8 cellular contexts compared by ENCODE assay signal in the genomic region with DNA sequence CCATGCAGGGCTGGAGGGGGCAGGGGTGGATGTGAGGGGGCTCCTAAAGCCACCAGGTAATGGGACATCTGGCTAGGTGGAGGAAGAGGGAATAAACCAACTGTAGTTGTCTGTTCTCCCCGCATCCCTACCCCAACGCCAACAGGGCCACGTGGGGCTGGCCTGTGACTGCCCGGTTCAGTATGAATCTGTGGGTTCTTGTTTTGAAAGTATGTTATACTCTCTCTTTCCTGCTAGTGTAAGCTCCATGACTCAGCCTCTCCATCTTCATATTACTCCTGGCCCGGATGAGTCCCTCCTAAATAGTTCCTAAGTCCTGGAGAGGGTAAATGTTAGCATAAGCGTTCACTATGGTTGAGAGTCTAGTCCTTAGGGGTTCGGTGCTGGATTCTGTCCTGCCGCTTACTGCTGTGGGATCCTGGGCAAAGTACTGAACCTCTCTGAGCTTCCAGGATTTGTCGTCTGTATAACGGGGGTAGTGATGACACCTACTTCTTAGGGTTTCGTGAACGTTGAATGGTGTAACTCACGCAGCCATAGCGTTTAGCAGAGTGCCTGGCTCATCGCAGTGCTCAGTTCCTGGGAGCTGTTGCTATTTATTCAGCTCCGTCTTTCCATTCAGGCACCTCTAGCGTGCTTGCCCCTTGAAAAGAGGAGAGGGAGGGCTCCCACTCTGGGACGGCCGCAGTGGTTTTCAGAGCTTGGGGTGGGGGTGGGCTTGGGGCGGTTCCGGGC. TPM values are rescaled to one million over a fixed set of nuclear protein-coding genes. Genes with fewer than 3 reads are reported as not detected.
DNase-seq lines count a peak whose midpoint lies in the region; ATAC-seq lines count a peak whose summit lies in the region.

No MANE protein-coding gene starts in this region.

- peak overlapping the region; percentile 11 for H3K4me3 ChIP-seq in thymus (ENCODE audit: low read length)

- H3K36me3 ChIP-seq in thymus (ENCODE audit: control insufficient read depth, insufficient read depth), result no peaks in the 10 kb centered on the region

- peaks cover 68% of the 10 kb centered on the region for H3K27me3 Mint-ChIP-seq in activated T-cell treated with anti-CD3 and anti-CD28 coated beads, Interleukin-2, amount 50 U/mL, for 4 hours (ENCODE audit: low read depth)
- H3K27me3 Mint-ChIP-seq in activated naive CD8-positive, alpha-beta T cell treated with anti-CD3 and anti-CD28 coated beads, Interleukin-2, amount 10 ng/mL, durations not matched to agents 7 days and 5 days, result peaks cover 76% of the 10 kb centered on the region

- ATAC-seq in activated T-cell treated with anti-CD3 and anti-CD28 coated beads, Interleukin-2, amount 50 U/mL, for 4 hours, result peak; percentile 53 to 62
- ATAC-seq in activated naive CD8-positive, alpha-beta T cell treated with anti-CD3 and anti-CD28 coated beads, Interleukin-2, amount 10 ng/mL, durations not matched to agents 7 days and 5 days (ENCODE audit: low read depth), result no peak
- ATAC-seq in left colon (peak; percentile 21), GM21447 (IDR thresholded peaks at IDR 0.05; ENCODE audit: unreplicated experiment) (no peak)

- intact Hi-C loops in left colon (cut with DNase I, micrococcal nuclease), result loop anchor here in 1 of 2 donors (5.0 kb wide), 1 partner anchor 498 kb away; no protein-coding TSS in a partner anchor

- peak overlapping the region; percentile 31 for H3K4me3 Mint-ChIP-seq in activated T-cell treated with anti-CD3 and anti-CD28 coated beads, Interleukin-2, amount 50 U/mL, for 4 hours
- no peak overlapping the region for H3K4me3 Mint-ChIP-seq in activated naive CD8-positive, alpha-beta T cell treated with anti-CD3 and anti-CD28 coated beads, Interleukin-2, amount 10 ng/mL, durations not matched to agents 7 days and 5 days

- H3K4me1 Mint-ChIP-seq in activated T-cell treated with anti-CD3 and anti-CD28 coated beads, Interleukin-2, amount 50 U/mL, for 4 hours (ENCODE audit: low read depth), result peaks cover 11% of the 10 kb centered on the region
- H3K4me1 Mint-ChIP-seq in activated naive CD8-positive, alpha-beta T cell treated with anti-CD3 and anti-CD28 coated beads, Interleukin-2, amount 10 ng/mL, durations not matched to agents 7 days and 5 days, result peaks cover 7% of the 10 kb centered on the region

- no peaks in the 10 kb centered on the region for H3K9me3 ChIP-seq in thymus (ENCODE audit: control insufficient read depth)

- POLR2A ChIA-PET in activated naive CD8-positive, alpha-beta T cell treated with anti-CD3 and anti-CD28 coated beads, Interleukin-2, amount 10 ng/mL, durations not matched to agents 7 days and 5 days (lab: Charles Lee), result no interaction called here

- peaks cover 25% of the 10 kb centered on the region for H3K27me3 ChIP-seq in thymus (ENCODE audit: control insufficient read depth, insufficient read depth)

- H3K4me1 ChIP-seq in thymus (ENCODE audit: control insufficient read depth, insufficient read depth, low read length), result no peaks in the 10 kb centered on the region

- no peaks in the 10 kb centered on the region for H3K9me3 Mint-ChIP-seq in activated T-cell treated with anti-CD3 and anti-CD28 coated beads, Interleukin-2, amount 50 U/mL, for 4 hours
- H3K9me3 Mint-ChIP-seq in activated naive CD8-positive, alpha-beta T cell treated with anti-CD3 and anti-CD28 coated beads, Interleukin-2, amount 10 ng/mL, durations not matched to agents 7 days and 5 days, result no peaks in the 10 kb centered on the region

- no peak overlapping the region for H3K27ac ChIP-seq in thymus (ENCODE audit: low read depth)

- no peak for DNase-seq in activated T-cell treated with anti-CD3 and anti-CD28 coated beads, Interleukin-2, amount 50 U/mL, for 4 hours
- DNase-seq in activated T-cell treated with anti-CD3 and anti-CD28 coated beads for 4 hours, result no peak
- peak; percentile 44 for DNase-seq in activated naive CD8-positive, alpha-beta T cell treated with anti-CD3 and anti-CD28 coated beads, Interleukin-2, amount 10 ng/mL, durations not matched to agents 7 days and 5 days
- no peak for DNase-seq in left colon
- no peak for DNase-seq in GOT3 (lab: John Stamatoyannopoulos, UW)
- DNase-seq in OCI-M2 (lab: John Stamatoyannopoulos, UW; ENCODE audit: unreplicated experiment), result no peak

- no peaks in the 10 kb centered on the region for H3K36me3 Mint-ChIP-seq in activated T-cell treated with anti-CD3 and anti-CD28 coated beads, Interleukin-2, amount 50 U/mL, for 4 hours (ENCODE audit: insufficient read depth)
- H3K36me3 Mint-ChIP-seq in activated naive CD8-positive, alpha-beta T cell treated with anti-CD3 and anti-CD28 coated beads, Interleukin-2, amount 10 ng/mL, durations not matched to agents 7 days and 5 days, result no peaks in the 10 kb centered on the region

- WGBS in thymus, result 33% methylated on average over 21 of the region's 21 CpGs

- H3K27ac Mint-ChIP-seq in activated naive CD8-positive, alpha-beta T cell treated with anti-CD3 and anti-CD28 coated beads, Interleukin-2, amount 10 ng/mL, durations not matched to agents 7 days and 5 days, result no peak overlapping the region

RNA-seq across cellular contexts. Expression of a gene that starts 28.8 kb away (rescaled TPM):
- under 1 TPM in 1 of 3 donors, not detected in 2; 0.10 TPM for total RNA-seq in activated T-cell treated with anti-CD3 and anti-CD28 coated beads, Interleukin-2, amount 50 U/mL, for 4 hours
- total RNA-seq in activated naive CD8-positive, alpha-beta T cell treated with anti-CD3 and anti-CD28 coated beads, Interleukin-2, amount 10 ng/mL, durations not matched to agents 7 days and 5 days, result not detected
- not detected for total RNA-seq in left colon
- polyA plus RNA-seq in thymus, result 0.57 TPM

Comparison
In these comparisons a context has a peak if more than half of its experiments do, and no peak if none do; other contexts are left out.
1. ATAC-seq: peak in activated T-cell treated with anti-CD3 and anti-CD28 coated beads, Interleukin-2, amount 50 U/mL, for 4 hours (2 of 2) and left colon (single experiment); none in activated naive CD8-positive, alpha-beta T cell treated with anti-CD3 and anti-CD28 coated beads, Interleukin-2, amount 10 ng/mL, durations not matched to agents 7 days and 5 days (single experiment) and GM21447 (single experiment).